16 cellular contexts compared by ENCODE assay signal in genomic region chr6:134564705-134565104, GRCh38.
DNase-seq lines count a peak whose midpoint lies in the region; ATAC-seq and TF ChIP-seq lines count a peak whose summit lies in the region.
"Had no signal": no experiment of that assay in that cellular context is flagged by ENCODE, and none has a peak within 500 bp of the region (broad histone marks: within the 10 kb centered on the region; RNA-seq: fewer than 3 reads in every experiment).

No MANE protein-coding gene starts in this region.

- no peak overlapping the region for H3K27ac Mint-ChIP-seq in CD14-positive monocyte
- H3K27ac Mint-ChIP-seq: activated naive CD4-positive, alpha-beta T cell treated with anti-CD3 and anti-CD28 coated beads, Interleukin-2, amount 10 ng/mL, durations not matched to agents 7 days and 5 days; brain had no signal

- intact Hi-C loops in CD14-positive monocyte (cut with micrococcal nuclease) = no loop called here

- in situ Hi-C loops in G401 (cut with HindIII; ENCODE audit: low sequenced_read_pairs) = no loop called here

- ATAC-seq in GM19035 (IDR thresholded peaks at IDR 0.05; ENCODE audit: unreplicated experiment) = no peak
- ATAC-seq: stimulated activated naive CD8-positive, alpha-beta T cell treated with anti-CD3 and anti-CD28 coated beads, Interleukin-15, Interleukin-2, amounts not matched to agents 100 U/mL and 50 U/mL, for 24 hours had no signal

- no peak overlapping the region for H3K4me3 Mint-ChIP-seq in CD14-positive monocyte
- H3K4me3 Mint-ChIP-seq: activated naive CD4-positive, alpha-beta T cell treated with anti-CD3 and anti-CD28 coated beads, Interleukin-2, amount 10 ng/mL, durations not matched to agents 7 days and 5 days; brain had no signal

- TF ChIP-seq CTCF in CD14-positive monocyte (IDR thresholded peaks at IDR 0.05) = no peak

- peak; percentile 25 for DNase-seq in G401 (ENCODE audit: low spot score)
- peak; percentile 86 for DNase-seq in NCI-H2196 treated with DMSO at 0.1 percent for 48 hours (lab: John Stamatoyannopoulos, UW; ENCODE audit: unreplicated experiment)
- peak; percentile 7 for DNase-seq in cerebellar cortex (ENCODE audit: low spot score)
- DNase-seq in pons (ENCODE audit: low spot score) = peak; percentile 100
- DNase-seq in CD14-positive monocyte (ENCODE audit: low spot score) = no peak
- DNase-seq in NAMALWA (ENCODE audit: low spot score) = no peak
- DNase-seq: activated CD4-positive, alpha-beta T cell treated with anti-CD3 and anti-CD28 coated beads for 1 hour; activated naive CD4-positive, alpha-beta T cell treated with anti-CD3 and anti-CD28 coated beads, Interleukin-2, amount 10 ng/mL, durations not matched to agents 7 days and 5 days; BE2C; kidney glomerular epithelial cell; NCI-H1436; pancreas; Right ventricle myocardium superior; stimulated activated naive CD8-positive, alpha-beta T cell treated with anti-CD3 and anti-CD28 coated beads, Interleukin-15, Interleukin-2, amounts not matched to agents 100 U/mL and 50 U/mL, for 24 hours had no signal

- peaks cover 0 to 7% (median 0%) of the 10 kb centered on the region in 7 donors for H3K9me3 Mint-ChIP-seq in CD14-positive monocyte

- no peaks in the 10 kb centered on the region for H3K36me3 Mint-ChIP-seq in CD14-positive monocyte
- H3K36me3 Mint-ChIP-seq: brain had no signal

- peaks cover 3% of the 10 kb centered on the region for H3K4me1 Mint-ChIP-seq in CD14-positive monocyte
- H3K4me1 Mint-ChIP-seq: brain had no signal

- peaks cover 0 to 2% (median 0%) of the 10 kb centered on the region in 3 donors for H3K27me3 Mint-ChIP-seq in CD14-positive monocyte (ENCODE audit: low read depth in 3 of 3)
- H3K27me3 Mint-ChIP-seq: activated naive CD4-positive, alpha-beta T cell treated with anti-CD3 and anti-CD28 coated beads, Interleukin-2, amount 10 ng/mL, durations not matched to agents 7 days and 5 days had no signal

Comparison
In these comparisons a context has a peak if more than half of its experiments do, and no peak if none do; other contexts are left out.
1. DNase-seq: peak in G401 (single experiment), NCI-H2196 treated with DMSO at 0.1 percent for 48 hours (single experiment), cerebellar cortex (single experiment) and pons (single experiment); none in CD14-positive monocyte (single experiment) and NAMALWA (single experiment).